ENCODE assay signal across 34 cellular contexts in genomic region chr9:86207193-86207592, GRCh38. TPM values are rescaled to one million over a fixed set of nuclear protein-coding genes. Genes with fewer than 3 reads are reported as not detected.
"Had no signal": no experiment of that assay in that cellular context is flagged by ENCODE, and none has a peak within 500 bp of the region (broad histone marks: within the 10 kb centered on the region; RNA-seq: fewer than 3 reads in every experiment).

No MANE protein-coding gene starts in this region.

- H3K4me1 ChIP-seq: ascending aorta, body of pancreas, breast epithelium had no signal

- H3K4me3 ChIP-seq: adrenal gland, ascending aorta, body of pancreas, breast epithelium, cardiac muscle cell had no signal

- ATAC-seq: activated naive CD4-positive, alpha-beta T cell treated with anti-CD3 and anti-CD28 coated beads, Interleukin-2, amount 50 U/mL, for 72 hours; activated naive CD8-positive, alpha-beta T cell treated with anti-CD3 and anti-CD28 coated beads, Interleukin-2, amount 50 U/mL, for 24 hours; activated T-cell treated with anti-CD3 and anti-CD28 coated beads, Interleukin-2, amount 50 U/mL, for 4 hours; activated T-cell treated with anti-CD3 and anti-CD28 coated beads, Interleukin-2, amount 50 U/mL, for 72 hours; activated T-helper 17 cell treated with anti-CD3 and anti-CD28 coated beads, Interleukin-2, amount 50 U/mL, for 72 hours; body of pancreas had no signal

- H3K36me3 ChIP-seq: adrenal gland, ascending aorta, brain microvascular endothelial cell, breast epithelium, cardiac muscle cell had no signal

- H3K9me3 ChIP-seq: adrenal gland, ascending aorta, body of pancreas, breast epithelium had no signal

- H3K27ac ChIP-seq: ascending aorta, body of pancreas, brain microvascular endothelial cell, breast epithelium, cardiac muscle cell had no signal

- DNase-seq: activated effector memory CD4-positive, alpha-beta T cell treated with anti-CD3 and anti-CD28 coated beads, Interleukin-2, amount 50 U/mL, for 16 hours; activated effector memory CD4-positive, alpha-beta T cell treated with Interleukin-2 at 50 U/mL for 16 hours; activated gamma-delta T cell; activated gamma-delta T cell treated with Interleukin-2 at 50 U/mL for 16 hours; activated naive CD4-positive, alpha-beta T cell; activated naive CD4-positive, alpha-beta T cell treated with anti-CD3 and anti-CD28 coated beads for 36 hours; activated naive CD4-positive, alpha-beta T cell treated with anti-CD3 and anti-CD28 coated beads, Interleukin-2, amount 10 ng/mL, durations not matched to agents 7 days and 5 days; activated naive CD4-positive, alpha-beta T cell treated with anti-CD3 and anti-CD28 coated beads, Interleukin-2, amount 50 U/mL, for 16 hours; activated naive CD4-positive, alpha-beta T cell treated with Interleukin-2 at 50 U/mL for 16 hours; activated naive CD8-positive, alpha-beta T cell treated with anti-CD3 and anti-CD28 coated beads for 36 hours; activated naive CD8-positive, alpha-beta T cell treated with anti-CD3 and anti-CD28 coated beads, Interleukin-2, amount 10 ng/mL, durations not matched to agents 7 days and 5 days; activated naive CD8-positive, alpha-beta T cell treated with anti-CD3 and anti-CD28 coated beads, Interleukin-2, amount 50 U/mL, for 24 hours; activated T-cell treated with anti-CD3 and anti-CD28 coated beads, Interleukin-2, amount 50 U/mL, for 24 hours; activated T-cell treated with anti-CD3 and anti-CD28 coated beads, Interleukin-2, amount 50 U/mL, for 4 hours; activated T-cell treated with anti-CD3 and anti-CD28 coated beads, Interleukin-2, amount 50 U/mL, for 48 hours; activated T-cell treated with anti-CD3 and anti-CD28 coated beads, Interleukin-2, amount 50 U/mL, for 72 hours; adrenal gland; amniotic stem cell; amygdala; anterior cingulate cortex; aorta; body of pancreas; brain microvascular endothelial cell; caudate nucleus; central memory CD4-positive, alpha-beta T cell; cerebellar nuclear complex had no signal

- H3K27me3 ChIP-seq: adrenal gland, ascending aorta, body of pancreas, brain microvascular endothelial cell, breast epithelium, cardiac muscle cell had no signal

RNA-seq across cellular contexts. Expression of gene C9orf153, which starts 52.3 kb away (rescaled TPM):
- total RNA-seq: ascending aorta, astrocyte, cardiac septum, chondrocyte had no signal
- polyA plus RNA-seq: aorta, cardiac muscle cell had no signal
